In genomic region chr2:174153757-174154680, GRCh38 we compare ENCODE assay signal across 13 cellular contexts.
A peak's percentile ranks its signal among the peaks of the same experiment; 100 is the strongest.
DNase-seq lines count a peak whose midpoint lies in the region; FAIRE-seq and TF ChIP-seq lines count a peak whose summit lies in the region.
"Had no signal": no experiment of that assay in that cellular context is flagged by ENCODE, and none has a peak within 500 bp of the region (broad histone marks: within the 10 kb centered on the region; RNA-seq: fewer than 3 reads in every experiment).

No MANE protein-coding gene starts in this region.

- no peak overlapping the region for H3K4me3 ChIP-seq in SK-N-MC
- no peak overlapping the region for H3K4me3 ChIP-seq in epithelial cell of esophagus (ENCODE audit: low read length)
- H3K4me3 ChIP-seq: skin epidermis had no signal

- TF ChIP-seq POLR2A in H54 (IDR thresholded peaks at IDR 0.05; ENCODE audit: low read depth, low read length), result no peak

- peak; percentile 85 for FAIRE-seq in H54 (lab: Jason Lieb, UNC)

- no peaks in the 10 kb centered on the region for H3K9me3 ChIP-seq in SK-N-MC (ENCODE audit: low read depth, low read length)

- no peak overlapping the region for H3K4me3 Mint-ChIP-seq in osteocyte (ENCODE audit: unreplicated experiment)
- H3K4me3 Mint-ChIP-seq: activated T-helper 1 cell treated with anti-CD3 and anti-CD28 coated beads, Interleukin-12 subunit alpha, Interleukin-12 subunit beta, Interleukin-2, Interleukin-4 antibody, amounts not matched to agents 30 ng/mL and 10 ng/mL and 1 ng/mL, durations not matched to agents 14 hours and 24 hours and 36 hours had no signal

- H3K27me3 Mint-ChIP-seq in osteocyte (ENCODE audit: unreplicated experiment), result no peaks in the 10 kb centered on the region

- DNase-seq in H54 (ENCODE audit: insufficient read length, low spot score) (no peak), SK-N-MC (ENCODE audit: low read depth, low spot score) (no peak), epithelial cell of esophagus (ENCODE audit: low read depth) (peak; percentile 59), osteocyte (ENCODE audit: extremely low spot score, unreplicated experiment) (no peak), NCI-H1105 (lab: John Stamatoyannopoulos, UW) (no peak), Ammon's horn (ENCODE audit: low spot score) (no peak), SW 1271 (lab: John Stamatoyannopoulos, UW) (no peak)
- DNase-seq in activated effector memory CD4-positive, alpha-beta T cell treated with anti-CD3 and anti-CD28 coated beads, Interleukin-2, amount 50 U/mL, for 16 hours, result no peak
- DNase-seq: DMS 273 treated with DMSO at 0.1 percent for 48 hours, midbrain, NCI-H1694 had no signal

- H3K4me1 Mint-ChIP-seq in osteocyte (ENCODE audit: unreplicated experiment), result peaks cover 16% of the 10 kb centered on the region

- no peaks in the 10 kb centered on the region for H3K36me3 ChIP-seq in SK-N-MC (ENCODE audit: insufficient read depth, low read length)

- H3K27ac Mint-ChIP-seq in osteocyte (ENCODE audit: unreplicated experiment), result peak overlapping the region; percentile 40
- H3K27ac Mint-ChIP-seq: activated T-helper 1 cell treated with anti-CD3 and anti-CD28 coated beads, Interleukin-12 subunit alpha, Interleukin-12 subunit beta, Interleukin-2, Interleukin-4 antibody, amounts not matched to agents 30 ng/mL and 10 ng/mL and 1 ng/mL, durations not matched to agents 14 hours and 24 hours and 36 hours had no signal

- H3K9ac ChIP-seq in SK-N-MC (ENCODE audit: insufficient read length), result no peak overlapping the region

- TF ChIP-seq CTCF in epithelial cell of esophagus (IDR thresholded peaks at IDR 0.05; ENCODE audit: insufficient read depth, low read depth, low read length, missing control alignments) (no peak), osteocyte (IDR thresholded peaks at IDR 0.05) (no peak)

- H3K27ac ChIP-seq in SK-N-MC, result 0 out of 2 replicates have a peak overlapping the region, but pooled peaks have one; percentile 7

- H3K9me3 Mint-ChIP-seq in osteocyte (ENCODE audit: unreplicated experiment), result no peaks in the 10 kb centered on the region
- H3K9me3 Mint-ChIP-seq: activated T-helper 1 cell treated with anti-CD3 and anti-CD28 coated beads, Interleukin-12 subunit alpha, Interleukin-12 subunit beta, Interleukin-2, Interleukin-4 antibody, amounts not matched to agents 30 ng/mL and 10 ng/mL and 1 ng/mL, durations not matched to agents 14 hours and 24 hours and 36 hours had no signal

- H3K36me3 Mint-ChIP-seq in osteocyte (ENCODE audit: unreplicated experiment), result no peaks in the 10 kb centered on the region
